ENCODE assay signal across 7 cellular contexts in genomic region chr2:179440642-179441251, GRCh38.
DNase-seq lines count a peak whose midpoint lies in the region; TF ChIP-seq lines count a peak whose summit lies in the region.

No MANE protein-coding gene starts in this region.

- H3F3A ChIP-seq in GM23248 (ENCODE audit: insufficient read depth), result peaks cover 7% of the 10 kb centered on the region; the same call in 1 of the 2 replicates
- peaks cover 19% of the 10 kb centered on the region for H3F3A ChIP-seq in neural progenitor cell (ENCODE audit: low read depth)

- no peak overlapping the region for H3K4me3 Mint-ChIP-seq in neural progenitor cell

- H3K27me3 ChIP-seq in GM23248 (replicated peaks; ENCODE audit: insufficient read depth), result no peaks in the 10 kb centered on the region
- no peaks in the 10 kb centered on the region for H3K27me3 ChIP-seq in neural progenitor cell

- no peak overlapping the region for H3K27ac Mint-ChIP-seq in neural progenitor cell

- in situ Hi-C loops in GM23248 (cut with MboI), result no loop called here

- H3K9me2 ChIP-seq in GM23248 (ENCODE audit: insufficient read depth), result no peaks in the 10 kb centered on the region

- H3K27ac ChIP-seq in GM23248, result no peak overlapping the region
- H3K27ac ChIP-seq in neural progenitor cell, result no peak overlapping the region

- DNase-seq in ELR (ENCODE audit: low read depth) (peak; percentile 65), GM23248 (peak; percentile 46), NCI-H345 treated with DMSO at 0.1 percent for 48 hours (lab: John Stamatoyannopoulos, UW; ENCODE audit: unreplicated experiment) (peak; percentile 8), choroid plexus epithelial cell (ENCODE audit: low read depth) (peak; percentile 71), neural progenitor cell (ENCODE audit: low spot score) (peak; percentile 43), epidermal melanocyte (ENCODE audit: insufficient read length, low spot score) (no peak)
- no peak for DNase-seq in stimulated activated CD4-positive, alpha-beta T cell treated with anti-CD3 and anti-CD28 coated beads, Interleukin-4, amount 100 ng/mL, for 24 hours

- H3K9me3 Mint-ChIP-seq in neural progenitor cell, result no peaks in the 10 kb centered on the region

- H4K20me1 ChIP-seq in GM23248 (ENCODE audit: insufficient read depth) (no peaks in the 10 kb centered on the region), neural progenitor cell (ENCODE audit: low read depth) (no peaks in the 10 kb centered on the region)

- no peaks in the 10 kb centered on the region for H3K36me3 ChIP-seq in GM23248 (ENCODE audit: low read depth)
- H3K36me3 ChIP-seq in neural progenitor cell, result peaks cover 8% of the 10 kb centered on the region

- H2AFZ ChIP-seq in GM23248 (no peak overlapping the region), neural progenitor cell (replicated peaks) (no peak overlapping the region)

- H3K4me3 ChIP-seq in GM23248, result no peak overlapping the region
- no peak overlapping the region for H3K4me3 ChIP-seq in choroid plexus epithelial cell (ENCODE audit: low read depth, low read length)
- H3K4me3 ChIP-seq in neural progenitor cell, result no peak overlapping the region

- TF ChIP-seq CTCF in choroid plexus epithelial cell (conservative IDR thresholded peaks at IDR 0.05; ENCODE audit: low read depth, low read length) (peak; percentile 72), neural progenitor cell (IDR thresholded peaks at IDR 0.05) (peak; percentile 73)

- no peaks in the 10 kb centered on the region for H3K36me3 Mint-ChIP-seq in neural progenitor cell

- 78 to 80% methylated on average over 5 of the region's 5 CpGs for WGBS in GM23248 (ENCODE audit: low coverage in 1 of 2, low lambda C conversion rate in 2 of 2, missing lambda C conversion rate in 2 of 2), 2 experiments

- H3K27me3 Mint-ChIP-seq in neural progenitor cell (ENCODE audit: insufficient read depth, low read depth), result no peaks in the 10 kb centered on the region

- peaks cover 9% of the 10 kb centered on the region for H3K4me1 Mint-ChIP-seq in neural progenitor cell

- H3K9me3 ChIP-seq in GM23248 (ENCODE audit: low read depth), result no peaks in the 10 kb centered on the region
- no peaks in the 10 kb centered on the region for H3K9me3 ChIP-seq in neural progenitor cell (ENCODE audit: low read depth)

- H3K4me1 ChIP-seq in GM23248 (ENCODE audit: insufficient read depth) (peaks cover 21% of the 10 kb centered on the region), neural progenitor cell (no peaks in the 10 kb centered on the region)

- H3K79me2 ChIP-seq in GM23248 (ENCODE audit: insufficient read depth), result no peaks in the 10 kb centered on the region
- no peaks in the 10 kb centered on the region for H3K79me2 ChIP-seq in neural progenitor cell (ENCODE audit: low read depth)

- no peak overlapping the region for H3K9ac ChIP-seq in GM23248
- no peak overlapping the region for H3K9ac ChIP-seq in neural progenitor cell

- H3K4me2 ChIP-seq in GM23248 (ENCODE audit: unreplicated experiment) (no peak overlapping the region), neural progenitor cell (no peak overlapping the region)

Comparison
In these comparisons a context has a peak if more than half of its experiments do, and no peak if none do; other contexts are left out.
1. DNase-seq: peak in ELR (single experiment), GM23248 (single experiment), NCI-H345 treated with DMSO at 0.1 percent for 48 hours (single experiment), choroid plexus epithelial cell (single experiment) and neural progenitor cell (single experiment); none in epidermal melanocyte (single experiment) and stimulated activated CD4-positive, alpha-beta T cell treated with anti-CD3 and anti-CD28 coated beads, Interleukin-4, amount 100 ng/mL, for 24 hours (single experiment).